ENCODE assay signal across 12 cellular contexts in the genomic region with DNA sequence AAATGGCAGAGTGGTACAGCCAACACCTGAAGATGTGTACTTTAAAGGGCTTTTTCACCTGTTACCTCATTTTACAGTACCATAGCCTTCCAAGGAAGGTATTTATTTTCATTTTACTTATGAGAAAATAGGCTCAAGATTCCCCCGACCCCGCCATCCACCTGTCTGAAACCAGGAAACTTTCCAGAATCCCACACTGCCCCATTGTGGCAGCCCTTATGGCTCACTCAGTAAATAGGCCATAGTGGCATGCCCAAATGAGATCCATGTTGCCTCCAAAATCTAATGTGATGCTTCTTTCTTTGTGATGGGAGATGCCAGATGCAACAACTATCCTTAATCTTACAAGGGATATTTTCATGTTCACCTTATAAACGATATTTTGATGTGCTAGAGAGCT.
A peak's percentile ranks its signal among the peaks of the same experiment; 100 is the strongest.
DNase-seq lines count a peak whose midpoint lies in the region; ATAC-seq and TF ChIP-seq lines count a peak whose summit lies in the region.
"Had no signal": no experiment of that assay in that cellular context is flagged by ENCODE, and none has a peak within 500 bp of the region (broad histone marks: within the 10 kb centered on the region; RNA-seq: fewer than 3 reads in every experiment).

No MANE protein-coding gene starts in this region.

- H3F3A ChIP-seq in PC-3 (ENCODE audit: low read length, unreplicated experiment): no peaks in the 10 kb centered on the region

- no peak overlapping the region for H3K4me3 ChIP-seq in AG04450 (ENCODE audit: low read depth, low read length)
- no peak overlapping the region for H3K4me3 ChIP-seq in DND-41 (ENCODE audit: low read depth in 1 of 2, low read length in 2 of 2)
- H3K4me3 ChIP-seq in PC-3 (ENCODE audit: low read length): no peak overlapping the region
- no peak overlapping the region for H3K4me3 ChIP-seq in epithelial cell of proximal tubule (ENCODE audit: low read depth, low read length)
- no peak overlapping the region for H3K4me3 ChIP-seq in dorsolateral prefrontal cortex
- H3K4me3 ChIP-seq: lung, skin epidermis had no signal

- H4K20me1 ChIP-seq in DND-41 (ENCODE audit: insufficient read depth, low read length) (no peaks in the 10 kb centered on the region), PC-3 (ENCODE audit: low read length) (no peaks in the 10 kb centered on the region)

- no peaks in the 10 kb centered on the region for H3K36me3 Mint-ChIP-seq in activated CD4-positive, alpha-beta memory T cell treated with anti-CD3 and anti-CD28 coated beads, Interleukin-2, amount 10 ng/mL, durations not matched to agents 7 days and 5 days (ENCODE audit: low read depth)
- H3K36me3 Mint-ChIP-seq: activated naive CD4-positive, alpha-beta T cell treated with anti-CD3 and anti-CD28 coated beads, Interleukin-2, amount 50 U/mL, for 72 hours had no signal

- intact Hi-C loops in PC-3 (cut with micrococcal nuclease): loop anchor here (1.0 to 10.0 kb wide), 2 partner anchors 91 to 296 kb away; no protein-coding TSS in a partner anchor
- intact Hi-C loops in dorsolateral prefrontal cortex (cut with DNase I): loop anchor here (1.0 to 10.0 kb wide), 5 partner anchors 152 to 499 kb away; no protein-coding TSS in a partner anchor

- no peak for ATAC-seq in DND-41 (ENCODE audit: insufficient read depth, low read depth)
- ATAC-seq in PC-3: peak; percentile 81

- H3K9me3 ChIP-seq in AG04450 (ENCODE audit: control insufficient read depth, insufficient read depth, low read length) (no peaks in the 10 kb centered on the region), DND-41 (ENCODE audit: insufficient read depth, low read length, severe bottlenecking) (no peaks in the 10 kb centered on the region), PC-3 (ENCODE audit: low read length) (no peaks in the 10 kb centered on the region)
- H3K9me3 ChIP-seq: neutrophil had no signal

- H3K4me1 Mint-ChIP-seq in activated CD4-positive, alpha-beta memory T cell treated with anti-CD3 and anti-CD28 coated beads, Interleukin-2, amount 10 ng/mL, durations not matched to agents 7 days and 5 days: peaks cover 6% of the 10 kb centered on the region

- H3K4me2 ChIP-seq in DND-41 (ENCODE audit: insufficient read depth, low read length) (no peak overlapping the region), PC-3 (ENCODE audit: low read length) (no peak overlapping the region)

- no peaks in the 10 kb centered on the region for H3K9me2 ChIP-seq in PC-3 (replicated peaks; ENCODE audit: low read length)

- DNase-seq in AG04450 (ENCODE audit: low read depth, low spot score) (no peak), DND-41 (no peak), PC-3 (peak; percentile 70), epithelial cell of proximal tubule (ENCODE audit: low read depth) (no peak), dorsolateral prefrontal cortex (no peak)
- no peak for DNase-seq in activated CD8-positive, alpha-beta memory T cell treated with anti-CD3 and anti-CD28 coated beads, Interleukin-2, amount 50 U/mL, for 4 hours
- no peak for DNase-seq in activated CD4-positive, alpha-beta memory T cell treated with anti-CD3 and anti-CD28 coated beads, Interleukin-2, amount 10 ng/mL, durations not matched to agents 7 days and 5 days

- no TSS peak for BruUV-seq in PC-3 (replicated peaks; lab: Mats Ljungman, UMichigan)

- POLR2A ChIA-PET in AG04450 (lab: Yijun Ruan, JAX) (interaction anchor here (0.6 to 1.1 kb wide), 7 partner anchors 122 to 307 kb away, joined by 3 to 10 read pairs (median 3); partner anchors contain the start of genes C1orf50 and P3H1), PC-3 (lab: Charles Lee; ENCODE audit: unreplicated experiment) (interaction anchor here (0.7 to 1.0 kb wide), 3 partner anchors 136 to 307 kb away, joined by 4 to 6 read pairs (median 4); partner anchors contain the start of genes C1orf50 and P3H1)
- POLR2A ChIA-PET in activated CD4-positive, alpha-beta memory T cell treated with anti-CD3 and anti-CD28 coated beads, Interleukin-2, amount 10 ng/mL, durations not matched to agents 7 days and 5 days (lab: Charles Lee): interaction anchor here (0.7 to 4.4 kb wide), 10 partner anchors 10 to 307 kb away, joined by 3 to 43 read pairs (median 4); partner anchors contain the start of genes C1orf50 and P3H1

- no peak overlapping the region for H3K4me3 Mint-ChIP-seq in activated CD4-positive, alpha-beta memory T cell treated with anti-CD3 and anti-CD28 coated beads, Interleukin-2, amount 10 ng/mL, durations not matched to agents 7 days and 5 days
- H3K4me3 Mint-ChIP-seq: CD4-positive, alpha-beta T cell had no signal

- no peak overlapping the region for H3K27ac ChIP-seq in AG04450 (ENCODE audit: low read depth, low read length)
- no peak overlapping the region for H3K27ac ChIP-seq in DND-41 (ENCODE audit: low read length)
- no peak overlapping the region for H3K27ac ChIP-seq in PC-3 (ENCODE audit: low read length)
- peak overlapping the region in 2 of 59 donors; percentile 18 to 53 for H3K27ac ChIP-seq in dorsolateral prefrontal cortex
- H3K27ac ChIP-seq: neutrophil, skin epidermis had no signal

- TF ChIP-seq CTCF in AG04450 (IDR thresholded peaks at IDR 0.05; ENCODE audit: low read depth, low read length): peak; percentile 21; the same call in 1 of the 2 replicates
- peak; percentile 9 for TF ChIP-seq CTCF in DND-41 (IDR thresholded peaks at IDR 0.05; ENCODE audit: borderline replicate concordance, extremely low read depth, low read length, poor library complexity, severe bottlenecking)
- TF ChIP-seq CTCF in PC-3 (conservative IDR thresholded peaks at IDR 0.05; ENCODE audit: low read depth, low read length): peak; percentile 66
- peak; percentile 41 for TF ChIP-seq CTCF in epithelial cell of proximal tubule (conservative IDR thresholded peaks at IDR 0.05; ENCODE audit: low read depth, low read length)
- TF ChIP-seq CTCF in dorsolateral prefrontal cortex (IDR thresholded peaks at IDR 0.05 in 54 of 56, conservative IDR thresholded peaks at IDR 0.05 in 2 of 56; ENCODE audit: low read depth in 1 of 56, partially characterized antibody in 56 of 56): peak in 3 of 56 donors; percentile 9 to 23 (median 10)

- no peaks in the 10 kb centered on the region for H3K4me1 ChIP-seq in DND-41 (ENCODE audit: insufficient read depth, low read length)
- H3K4me1 ChIP-seq in PC-3 (ENCODE audit: insufficient read depth, low read length): no peaks in the 10 kb centered on the region

- no peaks in the 10 kb centered on the region for H3K79me2 ChIP-seq in DND-41 (ENCODE audit: insufficient read depth, low read length)
- H3K79me2 ChIP-seq in PC-3 (ENCODE audit: low read length): no peaks in the 10 kb centered on the region

- H2AFZ ChIP-seq in DND-41 (ENCODE audit: low read depth, low read length) (no peak overlapping the region), PC-3 (ENCODE audit: low read length) (no peak overlapping the region)

- CTCF ChIA-PET in AG04450 (lab: Charles Lee) (interaction anchor here (0.7 to 10.5 kb wide), 71 partner anchors 10 to 499 kb away, joined by 3 to 709 read pairs (median 6); partner anchors contain the start of genes C1orf50, P3H1, PPIH and SVBP), PC-3 (lab: Charles Lee) (interaction anchor here (0.5 to 2.9 kb wide), 25 partner anchors 11 to 496 kb away, joined by 3 to 78 read pairs (median 5); partner anchors contain the start of genes C1orf50, P3H1 and ZNF691)
- CTCF ChIA-PET in activated CD4-positive, alpha-beta memory T cell treated with anti-CD3 and anti-CD28 coated beads, Interleukin-2, amount 10 ng/mL, durations not matched to agents 7 days and 5 days (lab: Charles Lee): interaction anchor here (0.6 to 8.2 kb wide), 54 partner anchors 9 to 924 kb away, joined by 3 to 380 read pairs (median 4); partner anchors contain the start of genes C1orf50, ELOVL1, P3H1 and SVBP

- H3K27ac Mint-ChIP-seq in activated CD4-positive, alpha-beta memory T cell treated with anti-CD3 and anti-CD28 coated beads, Interleukin-2, amount 10 ng/mL, durations not matched to agents 7 days and 5 days: no peak overlapping the region
- H3K27ac Mint-ChIP-seq: CD4-positive, alpha-beta T cell had no signal

- H3K9ac ChIP-seq in DND-41 (ENCODE audit: low read depth, low read length) (no peak overlapping the region), PC-3 (ENCODE audit: low read length) (no peak overlapping the region)

- H3K27me3 Mint-ChIP-seq in activated CD4-positive, alpha-beta memory T cell treated with anti-CD3 and anti-CD28 coated beads, Interleukin-2, amount 10 ng/mL, durations not matched to agents 7 days and 5 days: no peaks in the 10 kb centered on the region
- H3K27me3 Mint-ChIP-seq: CD4-positive, alpha-beta T cell had no signal

- no peaks in the 10 kb centered on the region for H3K9me3 Mint-ChIP-seq in activated CD4-positive, alpha-beta memory T cell treated with anti-CD3 and anti-CD28 coated beads, Interleukin-2, amount 10 ng/mL, durations not matched to agents 7 days and 5 days
- H3K9me3 Mint-ChIP-seq: activated naive CD4-positive, alpha-beta T cell treated with anti-CD3 and anti-CD28 coated beads, Interleukin-2, amount 50 U/mL, for 72 hours; CD4-positive, alpha-beta T cell had no signal

- H3K36me3 ChIP-seq in DND-41 (ENCODE audit: insufficient read depth, low read length) (no peaks in the 10 kb centered on the region), PC-3 (ENCODE audit: low read depth, low read length) (no peaks in the 10 kb centered on the region)
- H3K36me3 ChIP-seq: neutrophil had no signal

- no peaks in the 10 kb centered on the region for H3K27me3 ChIP-seq in AG04450 (ENCODE audit: control insufficient read depth, insufficient read depth, low read length)
- no peaks in the 10 kb centered on the region for H3K27me3 ChIP-seq in DND-41 (ENCODE audit: insufficient read depth, low read length, poor library complexity)
- no peaks in the 10 kb centered on the region for H3K27me3 ChIP-seq in PC-3 (ENCODE audit: low read length)
- H3K27me3 ChIP-seq in dorsolateral prefrontal cortex: no peaks in the 10 kb centered on the region
